1 cellular context compared by ENCODE assay signal in the genomic region with DNA sequence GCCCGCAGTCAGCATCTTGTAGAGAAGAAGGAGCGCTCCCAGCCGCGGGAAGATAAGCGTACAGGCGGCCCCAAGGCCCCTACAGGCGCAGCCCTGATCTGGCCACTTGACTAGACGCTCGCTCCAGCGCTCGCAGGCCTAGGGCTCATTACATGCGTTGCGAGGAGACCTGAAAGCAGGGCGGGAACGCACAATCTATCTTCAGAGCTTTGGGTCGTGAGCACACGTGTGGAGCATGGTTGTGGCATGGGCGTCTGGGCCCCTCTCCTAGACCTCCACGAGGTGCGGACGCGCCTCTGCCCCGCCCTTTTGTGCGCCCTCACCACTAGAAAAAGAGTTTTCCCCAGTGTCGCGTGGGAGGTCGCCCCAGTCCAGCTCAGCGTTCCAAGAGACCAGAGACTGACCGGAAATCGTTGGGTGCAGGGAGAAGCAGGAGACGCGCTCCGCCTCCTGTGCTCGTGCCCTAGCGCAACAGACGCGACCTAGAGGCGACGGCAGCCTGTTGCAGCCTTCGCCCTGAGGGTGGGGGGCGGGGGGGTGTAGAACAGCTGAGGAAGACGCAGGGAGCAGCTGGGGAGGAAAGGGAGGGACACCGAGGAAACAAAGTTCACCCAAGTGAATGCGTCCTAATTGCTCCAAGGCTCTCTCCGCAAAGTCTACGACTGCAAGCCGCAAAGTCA.
TF ChIP-seq lines count a peak whose summit lies in the region.

No MANE protein-coding gene starts in this region.

TF ChIP-seq in K562, 482 proteins besides CTCF, POLR2A, EP300 and RAD21 (continued from another document and continues in another):
- TF ChIP-seq MYC (IDR thresholded peaks at IDR 0.05; ENCODE audit: low read depth, low read length) (peak; percentile 49), MYC (CRISPR knock-in tag; IDR thresholded peaks at IDR 0.05; ENCODE audit: borderline replicate concordance, low read depth) (no peak), PRPF4 (IDR thresholded peaks at IDR 0.05; ENCODE audit: insufficient read depth, low read depth, low read length, poor library complexity, severe bottlenecking) (no peak), RBM34 (IDR thresholded peaks at IDR 0.05; ENCODE audit: borderline replicate concordance, insufficient read depth, low read length) (no peak), ELF1 (tag; IDR thresholded peaks at IDR 0.05) (no peak), KHSRP (IDR thresholded peaks at IDR 0.05) (no peak), STAT5A (IDR thresholded peaks at IDR 0.05; ENCODE audit: borderline replicate concordance, low read length) (no peak), HCFC1 (IDR thresholded peaks at IDR 0.05; ENCODE audit: low read depth, low read length) (no peak), ZNF431 (CRISPR knock-in tag; IDR thresholded peaks at IDR 0.05) (peak; percentile 91), CBX8 (IDR thresholded peaks at IDR 0.05; ENCODE audit: borderline replicate concordance, extremely low read depth, low read depth, low read length, poor library complexity, severe bottlenecking) (no peak), ARHGAP35 (IDR thresholded peaks at IDR 0.05; ENCODE audit: partially characterized antibody) (no peak), ATF7 (IDR thresholded peaks at IDR 0.05) (no peak), CBFB (CRISPR knock-in tag; IDR thresholded peaks at IDR 0.05) (peak; percentile 70; the same call in 1 of the 2 replicates), ZBED1 (IDR thresholded peaks at IDR 0.05) (no peak), MCM2 (IDR thresholded peaks at IDR 0.05; ENCODE audit: low read depth) (no peak), ARID1B (IDR thresholded peaks at IDR 0.05) (no peak), SMARCC2 (IDR thresholded peaks at IDR 0.05; ENCODE audit: low read depth) (no peak), BDP1 (IDR thresholded peaks at IDR 0.05; ENCODE audit: insufficient read depth, insufficient read length) (no peak), NCOA1 (IDR thresholded peaks at IDR 0.05; ENCODE audit: low read depth) (no peak), LEF1 (IDR thresholded peaks at IDR 0.05) (no peak), ZKSCAN1 (IDR thresholded peaks at IDR 0.05; ENCODE audit: low read depth, low read length) (no peak), ETS2 (tag; IDR thresholded peaks at IDR 0.05; ENCODE audit: borderline replicate concordance, poor library complexity, severe bottlenecking) (no peak), NR1H2 (CRISPR knock-in tag; IDR thresholded peaks at IDR 0.05) (no peak), ETV5 (CRISPR knock-in tag; IDR thresholded peaks at IDR 0.05; ENCODE audit: low read depth) (peak; percentile 78), ZNF3 (CRISPR knock-in tag; IDR thresholded peaks at IDR 0.05) (no peak), CHCHD3 (CRISPR knock-in tag; IDR thresholded peaks at IDR 0.05) (no peak), SOX6 (IDR thresholded peaks at IDR 0.05) (no peak), JUN (IDR thresholded peaks at IDR 0.05; ENCODE audit: borderline replicate concordance, low read depth, low read length) (no peak), JUN (CRISPR knock-in tag; IDR thresholded peaks at IDR 0.05; ENCODE audit: borderline replicate concordance) (peak; percentile 88), MTA3 (IDR thresholded peaks at IDR 0.05; ENCODE audit: borderline replicate concordance) (no peak), ETV6 (IDR thresholded peaks at IDR 0.05; ENCODE audit: borderline replicate concordance in 1 of 2, low read depth in 2 of 2, low read length in 1 of 2) (no peak), ETV6 (CRISPR knock-in tag; IDR thresholded peaks at IDR 0.05; ENCODE audit: borderline replicate concordance) (peak; percentile 70; the same call in 1 of the 2 replicates), ZKSCAN3 (CRISPR knock-in tag; IDR thresholded peaks at IDR 0.05) (no peak), RBBP5 (IDR thresholded peaks at IDR 0.05; ENCODE audit: borderline replicate concordance, insufficient read depth, low read length, poor library complexity, severe bottlenecking) (no peak), TSC22D4 (tag; IDR thresholded peaks at IDR 0.05) (no peak), HNRNPUL1 (IDR thresholded peaks at IDR 0.05; ENCODE audit: low read length) (no peak), DPF2 (IDR thresholded peaks at IDR 0.05) (no peak), TAL1 (IDR thresholded peaks at IDR 0.05) (no peak), ERF (CRISPR knock-in tag; IDR thresholded peaks at IDR 0.05) (no peak), MBD2 (IDR thresholded peaks at IDR 0.05; ENCODE audit: borderline replicate concordance, low read depth) (no peak), BCOR (IDR thresholded peaks at IDR 0.05) (no peak)
- TF ChIP-seq, protein P1, sequence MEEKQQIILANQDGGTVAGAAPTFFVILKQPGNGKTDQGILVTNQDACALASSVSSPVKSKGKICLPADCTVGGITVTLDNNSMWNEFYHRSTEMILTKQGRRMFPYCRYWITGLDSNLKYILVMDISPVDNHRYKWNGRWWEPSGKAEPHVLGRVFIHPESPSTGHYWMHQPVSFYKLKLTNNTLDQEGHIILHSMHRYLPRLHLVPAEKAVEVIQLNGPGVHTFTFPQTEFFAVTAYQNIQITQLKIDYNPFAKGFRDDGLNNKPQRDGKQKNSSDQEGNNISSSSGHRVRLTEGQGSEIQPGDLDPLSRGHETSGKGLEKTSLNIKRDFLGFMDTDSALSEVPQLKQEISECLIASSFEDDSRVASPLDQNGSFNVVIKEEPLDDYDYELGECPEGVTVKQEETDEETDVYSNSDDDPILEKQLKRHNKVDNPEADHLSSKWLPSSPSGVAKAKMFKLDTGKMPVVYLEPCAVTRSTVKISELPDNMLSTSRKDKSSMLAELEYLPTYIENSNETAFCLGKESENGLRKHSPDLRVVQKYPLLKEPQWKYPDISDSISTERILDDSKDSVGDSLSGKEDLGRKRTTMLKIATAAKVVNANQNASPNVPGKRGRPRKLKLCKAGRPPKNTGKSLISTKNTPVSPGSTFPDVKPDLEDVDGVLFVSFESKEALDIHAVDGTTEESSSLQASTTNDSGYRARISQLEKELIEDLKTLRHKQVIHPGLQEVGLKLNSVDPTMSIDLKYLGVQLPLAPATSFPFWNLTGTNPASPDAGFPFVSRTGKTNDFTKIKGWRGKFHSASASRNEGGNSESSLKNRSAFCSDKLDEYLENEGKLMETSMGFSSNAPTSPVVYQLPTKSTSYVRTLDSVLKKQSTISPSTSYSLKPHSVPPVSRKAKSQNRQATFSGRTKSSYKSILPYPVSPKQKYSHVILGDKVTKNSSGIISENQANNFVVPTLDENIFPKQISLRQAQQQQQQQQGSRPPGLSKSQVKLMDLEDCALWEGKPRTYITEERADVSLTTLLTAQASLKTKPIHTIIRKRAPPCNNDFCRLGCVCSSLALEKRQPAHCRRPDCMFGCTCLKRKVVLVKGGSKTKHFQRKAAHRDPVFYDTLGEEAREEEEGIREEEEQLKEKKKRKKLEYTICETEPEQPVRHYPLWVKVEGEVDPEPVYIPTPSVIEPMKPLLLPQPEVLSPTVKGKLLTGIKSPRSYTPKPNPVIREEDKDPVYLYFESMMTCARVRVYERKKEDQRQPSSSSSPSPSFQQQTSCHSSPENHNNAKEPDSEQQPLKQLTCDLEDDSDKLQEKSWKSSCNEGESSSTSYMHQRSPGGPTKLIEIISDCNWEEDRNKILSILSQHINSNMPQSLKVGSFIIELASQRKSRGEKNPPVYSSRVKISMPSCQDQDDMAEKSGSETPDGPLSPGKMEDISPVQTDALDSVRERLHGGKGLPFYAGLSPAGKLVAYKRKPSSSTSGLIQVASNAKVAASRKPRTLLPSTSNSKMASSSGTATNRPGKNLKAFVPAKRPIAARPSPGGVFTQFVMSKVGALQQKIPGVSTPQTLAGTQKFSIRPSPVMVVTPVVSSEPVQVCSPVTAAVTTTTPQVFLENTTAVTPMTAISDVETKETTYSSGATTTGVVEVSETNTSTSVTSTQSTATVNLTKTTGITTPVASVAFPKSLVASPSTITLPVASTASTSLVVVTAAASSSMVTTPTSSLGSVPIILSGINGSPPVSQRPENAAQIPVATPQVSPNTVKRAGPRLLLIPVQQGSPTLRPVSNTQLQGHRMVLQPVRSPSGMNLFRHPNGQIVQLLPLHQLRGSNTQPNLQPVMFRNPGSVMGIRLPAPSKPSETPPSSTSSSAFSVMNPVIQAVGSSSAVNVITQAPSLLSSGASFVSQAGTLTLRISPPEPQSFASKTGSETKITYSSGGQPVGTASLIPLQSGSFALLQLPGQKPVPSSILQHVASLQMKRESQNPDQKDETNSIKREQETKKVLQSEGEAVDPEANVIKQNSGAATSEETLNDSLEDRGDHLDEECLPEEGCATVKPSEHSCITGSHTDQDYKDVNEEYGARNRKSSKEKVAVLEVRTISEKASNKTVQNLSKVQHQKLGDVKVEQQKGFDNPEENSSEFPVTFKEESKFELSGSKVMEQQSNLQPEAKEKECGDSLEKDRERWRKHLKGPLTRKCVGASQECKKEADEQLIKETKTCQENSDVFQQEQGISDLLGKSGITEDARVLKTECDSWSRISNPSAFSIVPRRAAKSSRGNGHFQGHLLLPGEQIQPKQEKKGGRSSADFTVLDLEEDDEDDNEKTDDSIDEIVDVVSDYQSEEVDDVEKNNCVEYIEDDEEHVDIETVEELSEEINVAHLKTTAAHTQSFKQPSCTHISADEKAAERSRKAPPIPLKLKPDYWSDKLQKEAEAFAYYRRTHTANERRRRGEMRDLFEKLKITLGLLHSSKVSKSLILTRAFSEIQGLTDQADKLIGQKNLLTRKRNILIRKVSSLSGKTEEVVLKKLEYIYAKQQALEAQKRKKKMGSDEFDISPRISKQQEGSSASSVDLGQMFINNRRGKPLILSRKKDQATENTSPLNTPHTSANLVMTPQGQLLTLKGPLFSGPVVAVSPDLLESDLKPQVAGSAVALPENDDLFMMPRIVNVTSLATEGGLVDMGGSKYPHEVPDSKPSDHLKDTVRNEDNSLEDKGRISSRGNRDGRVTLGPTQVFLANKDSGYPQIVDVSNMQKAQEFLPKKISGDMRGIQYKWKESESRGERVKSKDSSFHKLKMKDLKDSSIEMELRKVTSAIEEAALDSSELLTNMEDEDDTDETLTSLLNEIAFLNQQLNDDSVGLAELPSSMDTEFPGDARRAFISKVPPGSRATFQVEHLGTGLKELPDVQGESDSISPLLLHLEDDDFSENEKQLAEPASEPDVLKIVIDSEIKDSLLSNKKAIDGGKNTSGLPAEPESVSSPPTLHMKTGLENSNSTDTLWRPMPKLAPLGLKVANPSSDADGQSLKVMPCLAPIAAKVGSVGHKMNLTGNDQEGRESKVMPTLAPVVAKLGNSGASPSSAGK (IDR thresholded peaks at IDR 0.05) = peak; percentile 94
- TF ChIP-seq, protein P2, sequence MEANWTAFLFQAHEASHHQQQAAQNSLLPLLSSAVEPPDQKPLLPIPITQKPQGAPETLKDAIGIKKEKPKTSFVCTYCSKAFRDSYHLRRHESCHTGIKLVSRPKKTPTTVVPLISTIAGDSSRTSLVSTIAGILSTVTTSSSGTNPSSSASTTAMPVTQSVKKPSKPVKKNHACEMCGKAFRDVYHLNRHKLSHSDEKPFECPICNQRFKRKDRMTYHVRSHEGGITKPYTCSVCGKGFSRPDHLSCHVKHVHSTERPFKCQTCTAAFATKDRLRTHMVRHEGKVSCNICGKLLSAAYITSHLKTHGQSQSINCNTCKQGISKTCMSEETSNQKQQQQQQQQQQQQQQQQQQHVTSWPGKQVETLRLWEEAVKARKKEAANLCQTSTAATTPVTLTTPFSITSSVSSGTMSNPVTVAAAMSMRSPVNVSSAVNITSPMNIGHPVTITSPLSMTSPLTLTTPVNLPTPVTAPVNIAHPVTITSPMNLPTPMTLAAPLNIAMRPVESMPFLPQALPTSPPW (CRISPR knock-in tag; IDR thresholded peaks at IDR 0.05) = peak; percentile 80
- TF ChIP-seq, protein P3, sequence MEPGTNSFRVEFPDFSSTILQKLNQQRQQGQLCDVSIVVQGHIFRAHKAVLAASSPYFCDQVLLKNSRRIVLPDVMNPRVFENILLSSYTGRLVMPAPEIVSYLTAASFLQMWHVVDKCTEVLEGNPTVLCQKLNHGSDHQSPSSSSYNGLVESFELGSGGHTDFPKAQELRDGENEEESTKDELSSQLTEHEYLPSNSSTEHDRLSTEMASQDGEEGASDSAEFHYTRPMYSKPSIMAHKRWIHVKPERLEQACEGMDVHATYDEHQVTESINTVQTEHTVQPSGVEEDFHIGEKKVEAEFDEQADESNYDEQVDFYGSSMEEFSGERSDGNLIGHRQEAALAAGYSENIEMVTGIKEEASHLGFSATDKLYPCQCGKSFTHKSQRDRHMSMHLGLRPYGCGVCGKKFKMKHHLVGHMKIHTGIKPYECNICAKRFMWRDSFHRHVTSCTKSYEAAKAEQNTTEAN (CRISPR knock-in tag; IDR thresholded peaks at IDR 0.05) = no peak
- TF ChIP-seq, protein P4, sequence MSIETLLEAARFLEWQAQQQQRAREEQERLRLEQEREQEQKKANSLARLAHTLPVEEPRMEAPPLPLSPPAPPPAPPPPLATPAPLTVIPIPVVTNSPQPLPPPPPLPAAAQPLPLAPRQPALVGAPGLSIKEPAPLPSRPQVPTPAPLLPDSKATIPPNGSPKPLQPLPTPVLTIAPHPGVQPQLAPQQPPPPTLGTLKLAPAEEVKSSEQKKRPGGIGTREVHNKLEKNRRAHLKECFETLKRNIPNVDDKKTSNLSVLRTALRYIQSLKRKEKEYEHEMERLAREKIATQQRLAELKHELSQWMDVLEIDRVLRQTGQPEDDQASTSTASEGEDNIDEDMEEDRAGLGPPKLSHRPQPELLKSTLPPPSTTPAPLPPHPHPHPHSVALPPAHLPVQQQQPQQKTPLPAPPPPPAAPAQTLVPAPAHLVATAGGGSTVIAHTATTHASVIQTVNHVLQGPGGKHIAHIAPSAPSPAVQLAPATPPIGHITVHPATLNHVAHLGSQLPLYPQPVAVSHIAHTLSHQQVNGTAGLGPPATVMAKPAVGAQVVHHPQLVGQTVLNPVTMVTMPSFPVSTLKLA (conservative IDR thresholded peaks at IDR 0.05) = peak in 1 of 2 experiments; percentile 68; a peak in 2 of 4 replicates
- TF ChIP-seq, protein P5, sequence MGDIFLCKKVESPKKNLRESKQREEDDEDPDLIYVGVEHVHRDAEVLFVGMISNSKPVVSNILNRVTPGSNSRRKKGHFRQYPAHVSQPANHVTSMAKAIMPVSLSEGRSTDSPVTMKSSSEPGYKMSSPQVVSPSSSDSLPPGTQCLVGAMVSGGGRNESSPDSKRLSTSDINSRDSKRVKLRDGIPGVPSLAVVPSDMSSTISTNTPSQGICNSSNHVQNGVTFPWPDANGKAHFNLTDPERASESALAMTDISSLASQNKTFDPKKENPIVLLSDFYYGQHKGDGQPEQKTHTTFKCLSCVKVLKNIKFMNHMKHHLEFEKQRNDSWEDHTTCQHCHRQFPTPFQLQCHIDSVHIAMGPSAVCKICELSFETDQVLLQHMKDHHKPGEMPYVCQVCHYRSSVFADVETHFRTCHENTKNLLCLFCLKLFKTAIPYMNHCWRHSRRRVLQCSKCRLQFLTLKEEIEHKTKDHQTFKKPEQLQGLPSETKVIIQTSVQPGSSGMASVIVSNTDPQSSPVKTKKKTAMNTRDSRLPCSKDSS (IDR thresholded peaks at IDR 0.05; ENCODE audit: low read depth, partially characterized antibody) = no peak
- TF ChIP-seq, protein P6, sequence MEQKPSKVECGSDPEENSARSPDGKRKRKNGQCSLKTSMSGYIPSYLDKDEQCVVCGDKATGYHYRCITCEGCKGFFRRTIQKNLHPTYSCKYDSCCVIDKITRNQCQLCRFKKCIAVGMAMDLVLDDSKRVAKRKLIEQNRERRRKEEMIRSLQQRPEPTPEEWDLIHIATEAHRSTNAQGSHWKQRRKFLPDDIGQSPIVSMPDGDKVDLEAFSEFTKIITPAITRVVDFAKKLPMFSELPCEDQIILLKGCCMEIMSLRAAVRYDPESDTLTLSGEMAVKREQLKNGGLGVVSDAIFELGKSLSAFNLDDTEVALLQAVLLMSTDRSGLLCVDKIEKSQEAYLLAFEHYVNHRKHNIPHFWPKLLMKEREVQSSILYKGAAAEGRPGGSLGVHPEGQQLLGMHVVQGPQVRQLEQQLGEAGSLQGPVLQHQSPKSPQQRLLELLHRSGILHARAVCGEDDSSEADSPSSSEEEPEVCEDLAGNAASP (IDR thresholded peaks at IDR 0.05) = no peak
- TF ChIP-seq, protein P7, sequence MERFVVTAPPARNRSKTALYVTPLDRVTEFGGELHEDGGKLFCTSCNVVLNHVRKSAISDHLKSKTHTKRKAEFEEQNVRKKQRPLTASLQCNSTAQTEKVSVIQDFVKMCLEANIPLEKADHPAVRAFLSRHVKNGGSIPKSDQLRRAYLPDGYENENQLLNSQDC (CRISPR knock-in tag; IDR thresholded peaks at IDR 0.05) = no peak
